In genomic region chr12:104121001-104121400, GRCh38 we compare ENCODE assay signal across 14 cellular contexts. TPM values are rescaled to one million over a fixed set of nuclear protein-coding genes. Genes with fewer than 3 reads are reported as not detected.
A peak's percentile ranks its signal among the peaks of the same experiment; 100 is the strongest.
DNase-seq lines count a peak whose midpoint lies in the region; ATAC-seq and TF ChIP-seq lines count a peak whose summit lies in the region.
"Had no signal": no experiment of that assay in that cellular context is flagged by ENCODE, and none has a peak within 500 bp of the region (broad histone marks: within the 10 kb centered on the region; RNA-seq: fewer than 3 reads in every experiment).

No MANE protein-coding gene starts in this region.

- no peaks in the 10 kb centered on the region for H3K79me2 ChIP-seq in mesendoderm (ENCODE audit: control insufficient read depth, insufficient read depth, low read length)

- no peak for TF ChIP-seq POLR2A in erythroblast (IDR thresholded peaks at IDR 0.05; ENCODE audit: low read length)

- H2BK120ac ChIP-seq in mesendoderm (ENCODE audit: low read depth, low read length): no peak overlapping the region

- no peaks in the 10 kb centered on the region for H3K4me1 ChIP-seq in mesendoderm (ENCODE audit: control insufficient read depth, low read depth, low read length)

- no peak overlapping the region for H3K27ac ChIP-seq in mesendoderm (ENCODE audit: low read depth, low read length)
- H3K27ac ChIP-seq: HL-60 had no signal

- H3K27me3 ChIP-seq in mesendoderm (ENCODE audit: insufficient read depth, low read length, poor library complexity): no peaks in the 10 kb centered on the region
- no peaks in the 10 kb centered on the region for H3K27me3 ChIP-seq in MG63
- H3K27me3 ChIP-seq: heart left ventricle had no signal

- H3K9ac ChIP-seq in mesendoderm (ENCODE audit: low read length): no peak overlapping the region

- H3K18ac ChIP-seq in mesendoderm (ENCODE audit: low read length): no peak overlapping the region

- H3K9me3 ChIP-seq in MG63: no peaks in the 10 kb centered on the region
- H3K9me3 ChIP-seq: heart left ventricle had no signal

- H2AK5ac ChIP-seq in mesendoderm (ENCODE audit: low read length): no peak overlapping the region

- no peak overlapping the region for H2BK5ac ChIP-seq in mesendoderm (ENCODE audit: low read length)

- no peak overlapping the region for H2BK15ac ChIP-seq in mesendoderm (replicated peaks; ENCODE audit: low read depth)

- H3K4ac ChIP-seq in mesendoderm (ENCODE audit: low read depth, low read length): no peak overlapping the region

- no peak for ATAC-seq in GM18873 (IDR thresholded peaks at IDR 0.05; ENCODE audit: low FRiP score, unreplicated experiment)

- H3K56ac ChIP-seq in mesendoderm (ENCODE audit: low read length): no peak overlapping the region

- H3K4me2 ChIP-seq in mesendoderm (ENCODE audit: low read length): no peak overlapping the region

- no peak overlapping the region for H4K5ac ChIP-seq in mesendoderm (ENCODE audit: low read length)

- DNase-seq in AG10803 (ENCODE audit: low read depth): peak; percentile 68
- DNase-seq in LHCN-M2 (ENCODE audit: low read depth): peak; percentile 59
- DNase-seq in dermis blood vessel endothelial cell: peak; percentile 55
- DNase-seq in mesendoderm: peak; percentile 47
- DNase-seq in erythroblast (lab: John Stamatoyannopoulos, UW): no peak
- no peak for DNase-seq in MG63
- no peak for DNase-seq in Kasumi-1 (lab: John Stamatoyannopoulos, UW)
- DNase-seq: caudate nucleus; CD4-positive, alpha-beta T cell; heart left ventricle; NCI-H1694; stimulated activated CD8-positive, alpha-beta memory T cell treated with anti-CD3 and anti-CD28 coated beads, Interleukin-4, amount 100 ng/mL, for 48 hours had no signal

- H3K36me3 ChIP-seq in mesendoderm (ENCODE audit: control insufficient read depth, insufficient read depth, low read length): no peaks in the 10 kb centered on the region
- peaks cover 85% of the 10 kb centered on the region for H3K36me3 ChIP-seq in MG63

- H3K23ac ChIP-seq in mesendoderm (ENCODE audit: low read length): no peak overlapping the region

- no peak overlapping the region for H4K8ac ChIP-seq in mesendoderm (ENCODE audit: low read depth, low read length)

- TF ChIP-seq CTCF in AG10803 (conservative IDR thresholded peaks at IDR 0.05; ENCODE audit: low read length): no peak

- H3K4me3 ChIP-seq in AG10803 (ENCODE audit: low read length): no peak overlapping the region
- H3K4me3 ChIP-seq in mesendoderm (ENCODE audit: low read length): no peak overlapping the region
- no peak overlapping the region for H3K4me3 ChIP-seq in MG63
- H3K4me3 ChIP-seq: heart left ventricle had no signal

- H3K79me1 ChIP-seq in mesendoderm (ENCODE audit: low read length): no peaks in the 10 kb centered on the region

RNA-seq across cellular contexts. Expression of gene NFYB, which starts 17.0 kb away (rescaled TPM):
- total RNA-seq in LHCN-M2 (2014; rRNA removed) (18.3 and 18.8 TPM in 2 replicates), dermis blood vessel endothelial cell (17.4 and 23.6 TPM in 2 replicates)
- polyA plus RNA-seq in LHCN-M2 (2012): 10.7 TPM
- polyA plus RNA-seq in mesendoderm (2013, experiment 1 of 2): 38.8 TPM
- 37.2 TPM for polyA plus RNA-seq in mesendoderm (2013, experiment 2 of 2)
- total RNA-seq in MG63 (2014; rRNA removed; shearing (Covaris generic); ENCODE audit: low replicate concordance): 34.1 and 38.7 TPM in 2 replicates

RNA-seq across cellular contexts. Expression of gene HCFC2, which starts 56.7 kb away (rescaled TPM):
- 23.1 and 23.7 TPM in 2 replicates for total RNA-seq in LHCN-M2 (2014; rRNA removed)
- polyA plus RNA-seq in LHCN-M2 (2012): 7.1 TPM
- 26.9 and 28.6 TPM in 2 replicates for total RNA-seq in dermis blood vessel endothelial cell
- polyA plus RNA-seq in mesendoderm (2013, experiment 1 of 2): 0.63 TPM
- polyA plus RNA-seq in mesendoderm (2013, experiment 2 of 2): 0.53 TPM
- total RNA-seq in MG63 (2014; rRNA removed; shearing (Covaris generic); ENCODE audit: low replicate concordance): 6.1 and 16.3 TPM in 2 replicates

Comparison
In these comparisons a context has a peak if more than half of its experiments do, and no peak if none do; other contexts are left out.
1. DNase-seq: peak in AG10803 (single experiment), LHCN-M2 (single experiment), dermis blood vessel endothelial cell (single experiment) and mesendoderm (single experiment); none in erythroblast (0 of 2), MG63 (single experiment) and Kasumi-1 (0 of 2).